Comparison of ENCODE assay signal across 10 cellular contexts in genomic region chr12:65902504-65902903, GRCh38.
DNase-seq lines count a peak whose midpoint lies in the region; ATAC-seq, FAIRE-seq and TF ChIP-seq lines count a peak whose summit lies in the region.
"Had no signal": no experiment of that assay in that cellular context is flagged by ENCODE, and none has a peak within 500 bp of the region (broad histone marks: within the 10 kb centered on the region; RNA-seq: fewer than 3 reads in every experiment).

No MANE protein-coding gene starts in this region.

- H3K36me3 ChIP-seq in HCT116 (ENCODE audit: control insufficient read depth in 1 of 2, insufficient read depth in 2 of 2, low read length in 2 of 2) (no peaks in the 10 kb centered on the region; a peak in 2 of 4 replicates), keratinocyte (ENCODE audit: control insufficient read depth in 2 of 2, extremely low read depth in 1 of 2, insufficient read depth in 2 of 2, low read length in 2 of 2) (peaks cover 6 to 13% of the 10 kb centered on the region in 2 experiments)

- TF ChIP-seq CTCF in HCT116 (IDR thresholded peaks at IDR 0.05 in 2 of 3, conservative IDR thresholded peaks at IDR 0.05 in 1 of 3; ENCODE audit: borderline replicate concordance in 1 of 3, insufficient read depth in 1 of 3, low read depth in 2 of 3, low read length in 2 of 3) (no peak), NB4 (IDR thresholded peaks at IDR 0.05; ENCODE audit: low read depth, low read length) (no peak), keratinocyte (optimal IDR thresholded peaks at IDR 0.05 in 1 of 3, IDR thresholded peaks at IDR 0.05 in 1 of 3, conservative IDR thresholded peaks at IDR 0.05 in 1 of 3; ENCODE audit: extremely low read depth in 1 of 3, insufficient read depth in 2 of 3, low read length in 3 of 3) (no peak)

- H3K9ac ChIP-seq in HCT116 (ENCODE audit: low read length) (no peak overlapping the region), keratinocyte (ENCODE audit: control insufficient read depth, extremely low read depth, insufficient read depth, low read length) (no peak overlapping the region)

- H3K4me1 ChIP-seq in HCT116 (ENCODE audit: control insufficient read depth in 1 of 2, insufficient read depth in 2 of 2, low read length in 2 of 2) (peaks cover 56 to 72% of the 10 kb centered on the region in 2 experiments), keratinocyte (ENCODE audit: control insufficient read depth, extremely low read depth, insufficient read depth, low read length) (peaks cover 16% of the 10 kb centered on the region)

- TF ChIP-seq RAD21 in HCT116 (IDR thresholded peaks at IDR 0.05; ENCODE audit: low read depth) = no peak

- H3K4me3 ChIP-seq in HCT116 (replicated peaks in 1 of 2; ENCODE audit: low read depth in 1 of 2, low read length in 2 of 2) (no peak overlapping the region), NB4 (ENCODE audit: low read depth, low read length) (no peak overlapping the region), keratinocyte (ENCODE audit: control insufficient read depth in 2 of 3, extremely low read depth in 1 of 3, insufficient read depth in 2 of 3, low read depth in 1 of 3, low read length in 3 of 3) (no peak overlapping the region)

- no peaks in the 10 kb centered on the region for H3K9me2 ChIP-seq in HCT116 (ENCODE audit: insufficient read depth)

- dilution Hi-C loops in keratinocyte (cut with MboI; ENCODE audit: extremely low pct_ligation_motif_present, low sequenced_read_pairs) = no loop called here

- H3K4me2 ChIP-seq in HCT116 (ENCODE audit: low read length) (no peak overlapping the region), keratinocyte (ENCODE audit: control insufficient read depth, extremely low read depth, insufficient read depth, low read depth, low read length) (no peak overlapping the region)

- H3K9me3 ChIP-seq in HCT116 (ENCODE audit: control insufficient read depth in 1 of 2, insufficient read depth in 1 of 2, low read depth in 1 of 2, low read length in 2 of 2) = no peaks in the 10 kb centered on the region
- no peaks in the 10 kb centered on the region for H3K9me3 ChIP-seq in keratinocyte (ENCODE audit: control insufficient read depth, low read depth, low read length)

- intact Hi-C loops in HCT116 (cut with micrococcal nuclease) = no loop called here

- peak; percentile 51 for FAIRE-seq in keratinocyte (lab: Jason Lieb, UNC)
- FAIRE-seq: endometrium, HTR-8/SVneo had no signal

- peaks cover 35% of the 10 kb centered on the region; the same call in 1 of the 2 replicates for H4K20me1 ChIP-seq in HCT116 (ENCODE audit: insufficient read depth)
- H4K20me1 ChIP-seq in keratinocyte (ENCODE audit: control insufficient read depth, extremely low read depth, insufficient read depth, low read length) = peaks cover 21% of the 10 kb centered on the region

- H3K79me2 ChIP-seq in HCT116 (ENCODE audit: insufficient read depth, low read length) (peaks cover 100% of the 10 kb centered on the region), keratinocyte (ENCODE audit: control insufficient read depth, insufficient read depth, low read length) (peaks cover 82% of the 10 kb centered on the region)

- H2AFZ ChIP-seq in HCT116 (ENCODE audit: low read depth, low read length, poor library complexity, severe bottlenecking) (no peak overlapping the region), keratinocyte (ENCODE audit: control insufficient read depth, low read length) (no peak overlapping the region)

- DNase-seq in HCT116 (ENCODE audit: low read depth, low spot score) (no peak), NB4 (ENCODE audit: low read depth) (peak; percentile 39), keratinocyte (ENCODE audit: low read depth, low spot score) (no peak), RKO (ENCODE audit: low spot score) (no peak), H4 (ENCODE audit: low spot score) (no peak), NCI-H526 (lab: John Stamatoyannopoulos, UW) (no peak), SHP77 treated with DMSO at 0.1 percent for 48 hours (lab: John Stamatoyannopoulos, UW) (no peak)

- no peak for TF ChIP-seq POLR2A in HCT116 (IDR thresholded peaks at IDR 0.05; ENCODE audit: borderline replicate concordance, extremely low read depth, insufficient read depth, insufficient read length)
- TF ChIP-seq POLR2A in NB4 (IDR thresholded peaks at IDR 0.05; ENCODE audit: extremely low read depth, insufficient read length) = no peak

- RAD21 ChIA-PET in HCT116 (lab: Charles Lee; ENCODE audit: low non-redundant PET in 1 of 2, low total read pairs in 2 of 2, uncharacterized antibody in 2 of 2, unreplicated experiment in 2 of 2) = no interaction called here

- no TSS peak for BruUV-seq in HCT116 (replicated peaks; lab: Mats Ljungman, UMichigan)

- H3K27me3 ChIP-seq in HCT116 (ENCODE audit: insufficient read depth, low read length) (no peaks in the 10 kb centered on the region), keratinocyte (ENCODE audit: control insufficient read depth, extremely low read depth, insufficient read depth, low read length) (no peaks in the 10 kb centered on the region)

- H3K27ac ChIP-seq in HCT116 (ENCODE audit: low read depth, low read length) (peak overlapping the region; percentile 18; the same call in 1 of the 2 replicates), keratinocyte (ENCODE audit: control insufficient read depth, insufficient read depth, low read length) (peak overlapping the region; percentile 19)

- peaks cover 2% of the 10 kb centered on the region for H3K9me1 ChIP-seq in keratinocyte (ENCODE audit: control insufficient read depth, extremely low read depth, insufficient read depth, low read length)

- CTCF ChIA-PET in HCT116 (lab: Charles Lee) = no interaction called here

- POLR2A ChIA-PET in HCT116 (lab: Charles Lee) = interaction anchor here (1.1 to 1.9 kb wide), 2 partner anchors 9 to 29 kb away, joined by 3 to 6 read pairs; no protein-coding TSS in a partner anchor

- ATAC-seq in GM18520 (IDR thresholded peaks at IDR 0.05; ENCODE audit: unreplicated experiment) (peak; percentile 78), HCT116 (no peak)

TF ChIP-seq in HCT116, 20 proteins besides CTCF, POLR2A, EP300 and RAD21:
- TF ChIP-seq EZH2phosphoT487 (IDR thresholded peaks at IDR 0.05; ENCODE audit: borderline replicate concordance) (no peak), CEBPB (IDR thresholded peaks at IDR 0.05; ENCODE audit: low read depth) (0 out of 2 replicates have a peak, but pooled peaks have one; percentile 21), ATF3 (IDR thresholded peaks at IDR 0.05) (no peak), YY1 (IDR thresholded peaks at IDR 0.05; ENCODE audit: extremely low read depth, insufficient replicate concordance, low read depth, low read length) (no peak)
